ENCODE assay signal across 19 cellular contexts in genomic region chr12:114812384-114812783, GRCh38.
"Had no signal": no experiment of that assay in that cellular context is flagged by ENCODE, and none has a peak within 500 bp of the region (broad histone marks: within the 10 kb centered on the region; RNA-seq: fewer than 3 reads in every experiment).

No MANE protein-coding gene starts in this region.

- H3K4me3 ChIP-seq: ascending aorta, gastroesophageal sphincter, heart right ventricle, sigmoid colon, thoracic aorta had no signal

- DNase-seq: activated B cell treated with CpG ODN at 0.5 μM for 24 hours; activated CD4-positive, alpha-beta T cell treated with anti-CD3 and anti-CD28 coated beads, Interleukin-2, amount 10 ng/mL, durations not matched to agents 7 days and 5 days; activated CD8-positive, alpha-beta memory T cell treated with anti-CD3 and anti-CD28 coated beads for 24 hours; activated naive CD4-positive, alpha-beta T cell; activated naive CD8-positive, alpha-beta T cell treated with anti-CD3 and anti-CD28 coated beads, Interleukin-2, amount 50 U/mL, for 24 hours; activated T-cell treated with anti-CD3 and anti-CD28 coated beads for 4 hours; endodermal cell; heart right ventricle; occipital lobe; sigmoid colon; stimulated activated CD4-positive, alpha-beta T cell treated with anti-CD3 and anti-CD28 coated beads, Interleukin-1b, Interleukin-23, amount 100 ng/mL, for 48 hours had no signal

- H3K4me3 Mint-ChIP-seq: activated B cell treated with CpG ODN at 0.5 μM for 24 hours; activated CD4-positive, alpha-beta T cell treated with anti-CD3 and anti-CD28 coated beads, Interleukin-2, amount 10 ng/mL, durations not matched to agents 7 days and 5 days; activated naive CD8-positive, alpha-beta T cell treated with anti-CD3 and anti-CD28 coated beads, Interleukin-2, amount 50 U/mL, for 24 hours; endodermal cell; natural killer cell treated with Interleukin-12 subunit alpha and Interleukin-12 subunit beta and Interleukin-15 and Interleukin-18, amount 100 ng/mL, for 72 hours; T-helper 1 cell treated with Interleukin-12 subunit alpha and Interleukin-12 subunit beta and Interleukin-4 antibody, amounts not matched to agents 30 μg/mL and 1 μg/mL, for 36 hours had no signal

- H3K27me3 ChIP-seq: ascending aorta, sigmoid colon had no signal

- H3K36me3 ChIP-seq: ascending aorta, gastroesophageal sphincter, heart right ventricle, sigmoid colon, thoracic aorta had no signal

- H3K27ac ChIP-seq: ascending aorta, gastroesophageal sphincter, heart right ventricle, thoracic aorta had no signal

- FAIRE-seq: bronchial epithelial cell, keratinocyte, TTC549 had no signal

- H3K4me1 ChIP-seq: ascending aorta, gastroesophageal sphincter, heart right ventricle, sigmoid colon had no signal

- H3K36me3 Mint-ChIP-seq: natural killer cell treated with Interleukin-12 subunit alpha and Interleukin-12 subunit beta and Interleukin-15 and Interleukin-18, amount 100 ng/mL, for 72 hours had no signal

- H3K9me3 ChIP-seq: ascending aorta, gastroesophageal sphincter, heart right ventricle, sigmoid colon, thoracic aorta had no signal

- H3K4me1 Mint-ChIP-seq: activated CD4-positive, alpha-beta T cell treated with anti-CD3 and anti-CD28 coated beads, Interleukin-2, amount 10 ng/mL, durations not matched to agents 7 days and 5 days had no signal

- H3K27ac Mint-ChIP-seq: activated B cell treated with CpG ODN at 0.5 μM for 24 hours; activated CD4-positive, alpha-beta T cell treated with anti-CD3 and anti-CD28 coated beads, Interleukin-2, amount 10 ng/mL, durations not matched to agents 7 days and 5 days; activated naive CD8-positive, alpha-beta T cell treated with anti-CD3 and anti-CD28 coated beads, Interleukin-2, amount 50 U/mL, for 24 hours; endodermal cell; natural killer cell treated with Interleukin-12 subunit alpha and Interleukin-12 subunit beta and Interleukin-15 and Interleukin-18, amount 100 ng/mL, for 72 hours; T-helper 1 cell treated with Interleukin-12 subunit alpha and Interleukin-12 subunit beta and Interleukin-4 antibody, amounts not matched to agents 30 μg/mL and 1 μg/mL, for 36 hours had no signal

- H3K27me3 Mint-ChIP-seq: activated CD4-positive, alpha-beta T cell treated with anti-CD3 and anti-CD28 coated beads, Interleukin-2, amount 10 ng/mL, durations not matched to agents 7 days and 5 days had no signal

- H3K9me3 Mint-ChIP-seq: activated naive CD8-positive, alpha-beta T cell treated with anti-CD3 and anti-CD28 coated beads, Interleukin-2, amount 50 U/mL, for 24 hours; endodermal cell had no signal

- ATAC-seq: activated naive CD8-positive, alpha-beta T cell treated with anti-CD3 and anti-CD28 coated beads, Interleukin-2, amount 50 U/mL, for 24 hours; gastroesophageal sphincter; heart right ventricle; natural killer cell treated with Interleukin-12 subunit alpha and Interleukin-12 subunit beta and Interleukin-15 and Interleukin-18, amount 100 ng/mL, for 72 hours had no signal
